In genomic region chr12:64724201-64724745, GRCh38 we compare ENCODE assay signal across 24 cellular contexts.
"Had no signal": no experiment of that assay in that cellular context is flagged by ENCODE, and none has a peak within 500 bp of the region (broad histone marks: within the 10 kb centered on the region; RNA-seq: fewer than 3 reads in every experiment).

No MANE protein-coding gene starts in this region.

- H3K4me1 ChIP-seq: right atrium auricular region, tibial nerve had no signal

- DNase-seq: activated CD4-positive, alpha-beta memory T cell treated with anti-CD3 and anti-CD28 coated beads, Interleukin-2, amount 10 ng/mL, durations not matched to agents 7 days and 5 days; activated CD4-positive, alpha-beta T cell treated with anti-CD3 and anti-CD28 coated beads for 48 hours; activated CD8-positive, alpha-beta memory T cell treated with anti-CD3 and anti-CD28 coated beads, Interleukin-2, amount 50 U/mL, for 48 hours; activated gamma-delta T cell treated with Interleukin-2 at 50 U/mL for 16 hours; activated naive CD4-positive, alpha-beta T cell treated with anti-CD3 and anti-CD28 coated beads, Interleukin-2, amount 50 U/mL, for 16 hours; activated T-cell treated with anti-CD3 and anti-CD28 coated beads, Interleukin-2, amount 50 U/mL, for 24 hours; cerebellar nuclear complex; dorsolateral prefrontal cortex; effector memory CD4-positive, alpha-beta T cell; foreskin fibroblast; heart left ventricle; hypothalamus; left ventricle myocardium inferior; occipital lobe; stimulated activated CD4-positive, alpha-beta T cell treated with anti-CD3 and anti-CD28 coated beads, Interleukin-15, amount 100 ng/mL, for 24 hours; stimulated activated CD4-positive, alpha-beta T cell treated with anti-CD3 and anti-CD28 coated beads, Interleukin-2, amount 100 ng/mL, for 24 hours; stimulated activated naive CD4-positive, alpha-beta T cell; T-helper 9 cell; WERI-Rb-1 had no signal

- H3K9me3 ChIP-seq: heart left ventricle, left ventricle myocardium inferior, right atrium auricular region, tibial nerve had no signal

- H3K4me1 Mint-ChIP-seq: neural crest cell had no signal

- H3K9me3 Mint-ChIP-seq: activated CD4-positive, alpha-beta memory T cell treated with anti-CD3 and anti-CD28 coated beads, Interleukin-2, amount 10 ng/mL, durations not matched to agents 7 days and 5 days; activated T-cell treated with anti-CD3 and anti-CD28 coated beads, Interleukin-2, amount 50 U/mL, for 24 hours; neural crest cell had no signal

- H3K27ac ChIP-seq: coronary artery, dorsolateral prefrontal cortex, heart left ventricle, left ventricle myocardium inferior, right atrium auricular region, tibial nerve, WERI-Rb-1 had no signal

- H3K4me3 ChIP-seq: coronary artery, dorsolateral prefrontal cortex, heart left ventricle, left ventricle myocardium inferior, right atrium auricular region, tibial nerve had no signal

- H3K4me3 Mint-ChIP-seq: activated CD4-positive, alpha-beta memory T cell treated with anti-CD3 and anti-CD28 coated beads, Interleukin-2, amount 10 ng/mL, durations not matched to agents 7 days and 5 days; activated T-cell treated with anti-CD3 and anti-CD28 coated beads, Interleukin-2, amount 50 U/mL, for 24 hours; neural crest cell had no signal

- H3K27me3 ChIP-seq: dorsolateral prefrontal cortex, heart left ventricle, right atrium auricular region, tibial nerve had no signal

- H3K27me3 Mint-ChIP-seq: activated CD4-positive, alpha-beta memory T cell treated with anti-CD3 and anti-CD28 coated beads, Interleukin-2, amount 10 ng/mL, durations not matched to agents 7 days and 5 days; activated T-cell treated with anti-CD3 and anti-CD28 coated beads, Interleukin-2, amount 50 U/mL, for 24 hours had no signal

- ATAC-seq: activated CD4-positive, CD25-positive, alpha-beta regulatory T cell treated with anti-CD3 and anti-CD28 coated beads, Interleukin-2, amount 50 U/mL, for 24 hours; heart left ventricle had no signal
